ENCODE assay signal across 1 cellular context in the genomic region with DNA sequence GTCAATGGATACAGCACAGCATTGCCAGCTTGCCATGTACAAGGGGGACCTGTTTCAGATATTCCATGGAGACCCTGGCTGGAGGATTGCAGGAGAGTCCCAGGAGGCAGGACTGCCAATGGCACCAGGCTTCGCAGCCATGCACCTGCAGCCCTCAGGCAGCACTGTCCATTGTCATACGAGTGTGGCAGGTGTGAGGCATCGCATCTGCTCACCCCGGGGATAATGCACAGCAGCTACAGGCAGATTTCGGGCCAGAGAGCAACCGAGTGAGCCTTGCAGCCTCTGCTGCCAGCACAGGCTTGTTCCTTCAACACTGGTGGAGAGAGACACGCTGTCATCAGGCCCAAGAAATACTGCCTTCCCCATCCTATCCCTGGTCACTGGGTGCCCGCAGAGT.
TF ChIP-seq lines count a peak whose summit lies in the region.

No MANE protein-coding gene starts in this region.

TF ChIP-seq in H1, 55 proteins besides CTCF, POLR2A, EP300 and RAD21 (continued from another document):
- TF ChIP-seq, protein P1, sequence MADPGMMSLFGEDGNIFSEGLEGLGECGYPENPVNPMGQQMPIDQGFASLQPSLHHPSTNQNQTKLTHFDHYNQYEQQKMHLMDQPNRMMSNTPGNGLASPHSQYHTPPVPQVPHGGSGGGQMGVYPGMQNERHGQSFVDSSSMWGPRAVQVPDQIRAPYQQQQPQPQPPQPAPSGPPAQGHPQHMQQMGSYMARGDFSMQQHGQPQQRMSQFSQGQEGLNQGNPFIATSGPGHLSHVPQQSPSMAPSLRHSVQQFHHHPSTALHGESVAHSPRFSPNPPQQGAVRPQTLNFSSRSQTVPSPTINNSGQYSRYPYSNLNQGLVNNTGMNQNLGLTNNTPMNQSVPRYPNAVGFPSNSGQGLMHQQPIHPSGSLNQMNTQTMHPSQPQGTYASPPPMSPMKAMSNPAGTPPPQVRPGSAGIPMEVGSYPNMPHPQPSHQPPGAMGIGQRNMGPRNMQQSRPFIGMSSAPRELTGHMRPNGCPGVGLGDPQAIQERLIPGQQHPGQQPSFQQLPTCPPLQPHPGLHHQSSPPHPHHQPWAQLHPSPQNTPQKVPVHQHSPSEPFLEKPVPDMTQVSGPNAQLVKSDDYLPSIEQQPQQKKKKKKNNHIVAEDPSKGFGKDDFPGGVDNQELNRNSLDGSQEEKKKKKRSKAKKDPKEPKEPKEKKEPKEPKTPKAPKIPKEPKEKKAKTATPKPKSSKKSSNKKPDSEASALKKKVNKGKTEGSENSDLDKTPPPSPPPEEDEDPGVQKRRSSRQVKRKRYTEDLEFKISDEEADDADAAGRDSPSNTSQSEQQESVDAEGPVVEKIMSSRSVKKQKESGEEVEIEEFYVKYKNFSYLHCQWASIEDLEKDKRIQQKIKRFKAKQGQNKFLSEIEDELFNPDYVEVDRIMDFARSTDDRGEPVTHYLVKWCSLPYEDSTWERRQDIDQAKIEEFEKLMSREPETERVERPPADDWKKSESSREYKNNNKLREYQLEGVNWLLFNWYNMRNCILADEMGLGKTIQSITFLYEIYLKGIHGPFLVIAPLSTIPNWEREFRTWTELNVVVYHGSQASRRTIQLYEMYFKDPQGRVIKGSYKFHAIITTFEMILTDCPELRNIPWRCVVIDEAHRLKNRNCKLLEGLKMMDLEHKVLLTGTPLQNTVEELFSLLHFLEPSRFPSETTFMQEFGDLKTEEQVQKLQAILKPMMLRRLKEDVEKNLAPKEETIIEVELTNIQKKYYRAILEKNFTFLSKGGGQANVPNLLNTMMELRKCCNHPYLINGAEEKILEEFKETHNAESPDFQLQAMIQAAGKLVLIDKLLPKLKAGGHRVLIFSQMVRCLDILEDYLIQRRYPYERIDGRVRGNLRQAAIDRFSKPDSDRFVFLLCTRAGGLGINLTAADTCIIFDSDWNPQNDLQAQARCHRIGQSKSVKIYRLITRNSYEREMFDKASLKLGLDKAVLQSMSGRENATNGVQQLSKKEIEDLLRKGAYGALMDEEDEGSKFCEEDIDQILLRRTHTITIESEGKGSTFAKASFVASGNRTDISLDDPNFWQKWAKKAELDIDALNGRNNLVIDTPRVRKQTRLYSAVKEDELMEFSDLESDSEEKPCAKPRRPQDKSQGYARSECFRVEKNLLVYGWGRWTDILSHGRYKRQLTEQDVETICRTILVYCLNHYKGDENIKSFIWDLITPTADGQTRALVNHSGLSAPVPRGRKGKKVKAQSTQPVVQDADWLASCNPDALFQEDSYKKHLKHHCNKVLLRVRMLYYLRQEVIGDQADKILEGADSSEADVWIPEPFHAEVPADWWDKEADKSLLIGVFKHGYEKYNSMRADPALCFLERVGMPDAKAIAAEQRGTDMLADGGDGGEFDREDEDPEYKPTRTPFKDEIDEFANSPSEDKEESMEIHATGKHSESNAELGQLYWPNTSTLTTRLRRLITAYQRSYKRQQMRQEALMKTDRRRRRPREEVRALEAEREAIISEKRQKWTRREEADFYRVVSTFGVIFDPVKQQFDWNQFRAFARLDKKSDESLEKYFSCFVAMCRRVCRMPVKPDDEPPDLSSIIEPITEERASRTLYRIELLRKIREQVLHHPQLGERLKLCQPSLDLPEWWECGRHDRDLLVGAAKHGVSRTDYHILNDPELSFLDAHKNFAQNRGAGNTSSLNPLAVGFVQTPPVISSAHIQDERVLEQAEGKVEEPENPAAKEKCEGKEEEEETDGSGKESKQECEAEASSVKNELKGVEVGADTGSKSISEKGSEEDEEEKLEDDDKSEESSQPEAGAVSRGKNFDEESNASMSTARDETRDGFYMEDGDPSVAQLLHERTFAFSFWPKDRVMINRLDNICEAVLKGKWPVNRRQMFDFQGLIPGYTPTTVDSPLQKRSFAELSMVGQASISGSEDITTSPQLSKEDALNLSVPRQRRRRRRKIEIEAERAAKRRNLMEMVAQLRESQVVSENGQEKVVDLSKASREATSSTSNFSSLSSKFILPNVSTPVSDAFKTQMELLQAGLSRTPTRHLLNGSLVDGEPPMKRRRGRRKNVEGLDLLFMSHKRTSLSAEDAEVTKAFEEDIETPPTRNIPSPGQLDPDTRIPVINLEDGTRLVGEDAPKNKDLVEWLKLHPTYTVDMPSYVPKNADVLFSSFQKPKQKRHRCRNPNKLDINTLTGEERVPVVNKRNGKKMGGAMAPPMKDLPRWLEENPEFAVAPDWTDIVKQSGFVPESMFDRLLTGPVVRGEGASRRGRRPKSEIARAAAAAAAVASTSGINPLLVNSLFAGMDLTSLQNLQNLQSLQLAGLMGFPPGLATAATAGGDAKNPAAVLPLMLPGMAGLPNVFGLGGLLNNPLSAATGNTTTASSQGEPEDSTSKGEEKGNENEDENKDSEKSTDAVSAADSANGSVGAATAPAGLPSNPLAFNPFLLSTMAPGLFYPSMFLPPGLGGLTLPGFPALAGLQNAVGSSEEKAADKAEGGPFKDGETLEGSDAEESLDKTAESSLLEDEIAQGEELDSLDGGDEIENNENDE (IDR thresholded peaks at IDR 0.05; ENCODE audit: insufficient replicate concordance, low read length) = no peak
- TF ChIP-seq BACH1 (IDR thresholded peaks at IDR 0.05; ENCODE audit: low read length) = no peak
